ENCODE assay signal across 8 cellular contexts in the genomic region with DNA sequence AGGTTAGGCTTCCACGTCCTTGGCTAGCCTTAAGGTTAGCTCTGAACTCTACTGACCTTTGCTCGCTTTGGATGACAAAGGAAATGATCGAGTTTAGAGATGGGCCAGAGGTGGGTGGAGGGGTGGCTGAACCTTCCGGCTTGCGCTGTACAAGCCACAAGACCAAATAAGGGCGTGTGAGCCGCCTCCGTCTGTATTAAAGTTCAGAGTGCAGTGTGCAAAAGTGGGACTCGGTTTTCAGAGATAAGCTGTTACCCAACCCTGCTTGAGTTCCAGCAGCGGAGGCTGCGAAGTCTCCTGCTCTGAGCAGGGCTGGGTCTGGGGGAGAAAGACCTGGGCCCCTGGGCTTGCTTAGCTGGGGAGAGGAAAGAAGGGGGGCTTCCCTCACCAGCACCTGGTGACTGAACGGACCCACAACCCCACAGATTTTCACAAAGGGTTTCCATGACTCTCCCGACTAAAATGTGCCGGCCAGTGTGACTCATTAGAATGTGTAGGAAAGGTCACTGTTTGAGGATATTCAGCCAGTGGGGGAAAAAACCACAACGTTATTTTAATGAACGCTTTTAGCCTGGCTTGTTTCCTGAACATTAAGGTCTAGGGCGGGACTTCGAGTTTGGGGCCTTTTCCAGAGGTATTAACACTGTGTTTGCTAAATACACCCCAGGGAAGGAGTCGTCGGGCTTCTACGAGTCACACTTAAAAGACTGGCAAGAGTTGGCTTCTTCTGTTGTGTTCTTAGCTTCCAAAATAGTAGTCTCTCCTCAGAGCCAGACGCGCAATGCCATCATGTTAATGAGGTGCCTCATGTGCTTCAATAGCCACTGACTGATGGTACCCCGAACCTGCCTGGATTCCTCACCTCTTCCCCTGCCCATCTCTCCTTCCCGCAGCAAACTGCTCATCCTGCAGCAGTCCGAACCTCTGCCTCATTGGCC.
DNase-seq lines count a peak whose midpoint lies in the region; ATAC-seq and TF ChIP-seq lines count a peak whose summit lies in the region.

No MANE protein-coding gene starts in this region.

- peak; percentile 99 for DNase-seq in NOMO-1 (lab: John Stamatoyannopoulos, UW; ENCODE audit: unreplicated experiment in 2 of 2)
- peak; percentile 75 for DNase-seq in activated CD8-positive, alpha-beta memory T cell treated with anti-CD3 and anti-CD28 coated beads, Interleukin-2, amount 50 U/mL, for 4 hours
- DNase-seq in erythroblast (lab: John Stamatoyannopoulos, UW): peak; percentile 93 to 97
- peak; percentile 87 for DNase-seq in myocyte (ENCODE audit: low read depth)
- no peak for DNase-seq in COR-L47 (lab: John Stamatoyannopoulos, UW)

- H3K9me3 Mint-ChIP-seq in stimulated activated memory B cell treated with anti-CD40 and anti-IgM and Interleukin-4, amounts not matched to agents 10 μg/mL and 1 μg/mL and 100 μg/mL, for 72 hours: no peaks in the 10 kb centered on the region

- peak; percentile 78 for ATAC-seq in GM18502 (IDR thresholded peaks at IDR 0.05; ENCODE audit: poor library complexity, unreplicated experiment)
- peak; percentile 83 for ATAC-seq in HG02759 (IDR thresholded peaks at IDR 0.05; ENCODE audit: unreplicated experiment)
- peak; percentile 91 for ATAC-seq in stimulated activated memory B cell treated with anti-CD40 and anti-IgM and Interleukin-4, amounts not matched to agents 10 μg/mL and 1 μg/mL and 100 μg/mL, for 72 hours

- no peaks in the 10 kb centered on the region for H3K27me3 Mint-ChIP-seq in stimulated activated memory B cell treated with anti-CD40 and anti-IgM and Interleukin-4, amounts not matched to agents 10 μg/mL and 1 μg/mL and 100 μg/mL, for 72 hours

- peak overlapping the region; percentile 99 for H3K27ac Mint-ChIP-seq in stimulated activated memory B cell treated with anti-CD40 and anti-IgM and Interleukin-4, amounts not matched to agents 10 μg/mL and 1 μg/mL and 100 μg/mL, for 72 hours

- peaks cover 66% of the 10 kb centered on the region for H3K4me1 Mint-ChIP-seq in stimulated activated memory B cell treated with anti-CD40 and anti-IgM and Interleukin-4, amounts not matched to agents 10 μg/mL and 1 μg/mL and 100 μg/mL, for 72 hours

- peaks cover 5% of the 10 kb centered on the region for H3K36me3 Mint-ChIP-seq in stimulated activated memory B cell treated with anti-CD40 and anti-IgM and Interleukin-4, amounts not matched to agents 10 μg/mL and 1 μg/mL and 100 μg/mL, for 72 hours

- peak overlapping the region; percentile 69 for H3K4me3 Mint-ChIP-seq in stimulated activated memory B cell treated with anti-CD40 and anti-IgM and Interleukin-4, amounts not matched to agents 10 μg/mL and 1 μg/mL and 100 μg/mL, for 72 hours

- TF ChIP-seq POLR2A in erythroblast (IDR thresholded peaks at IDR 0.05; ENCODE audit: low read length): peak; percentile 79
